Comparison of ENCODE assay signal across 19 cellular contexts in the genomic region with DNA sequence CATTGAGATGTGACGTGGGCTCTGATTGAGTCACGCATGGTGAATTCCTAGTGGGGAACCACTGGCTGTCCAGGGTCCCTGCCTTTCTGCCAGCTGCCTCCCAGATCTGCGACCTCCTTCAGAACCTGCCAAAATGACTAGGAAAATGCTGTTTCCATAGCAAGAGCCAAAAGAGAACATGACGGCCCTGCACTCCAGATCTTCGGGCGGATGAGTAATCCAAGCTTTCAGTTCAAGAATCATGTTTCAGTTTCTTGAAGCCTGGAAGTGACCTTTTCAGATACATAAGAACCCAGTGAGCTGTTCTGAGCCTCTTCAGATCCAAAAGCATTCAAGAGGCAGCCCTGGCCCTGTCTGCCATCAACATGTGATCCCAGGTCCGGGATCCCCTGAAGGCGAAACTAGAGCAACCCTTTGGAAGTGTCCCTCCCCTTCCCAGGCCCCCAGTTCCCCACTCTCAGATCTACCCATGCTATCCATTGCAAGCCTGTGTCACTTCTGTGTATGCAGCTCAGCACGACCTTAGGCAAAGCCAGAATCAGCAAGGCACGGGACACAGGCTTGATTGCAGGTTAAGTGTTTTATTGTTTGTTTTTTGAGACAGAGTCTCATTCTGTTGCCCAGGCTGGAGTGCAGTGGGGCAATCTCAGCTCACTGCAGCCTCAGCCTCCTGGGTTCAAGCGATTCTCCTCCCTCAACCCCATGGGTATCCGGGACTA. TPM values are rescaled to one million over a fixed set of nuclear protein-coding genes. Genes with fewer than 3 reads are reported as not detected.
A peak's percentile ranks its signal among the peaks of the same experiment; 100 is the strongest.
DNase-seq lines count a peak whose midpoint lies in the region; ATAC-seq, FAIRE-seq and TF ChIP-seq lines count a peak whose summit lies in the region.
"Had no signal": no experiment of that assay in that cellular context is flagged by ENCODE, and none has a peak within 500 bp of the region (broad histone marks: within the 10 kb centered on the region; RNA-seq: fewer than 3 reads in every experiment).

No MANE protein-coding gene starts in this region.

- no peaks in the 10 kb centered on the region for H3K79me2 ChIP-seq in K562 (ENCODE audit: control insufficient read depth, insufficient read depth, low read length)

- H2BK120ac ChIP-seq in IMR-90 (ENCODE audit: low read depth, low read length): peak overlapping the region; percentile 6; the same call in 1 of the 2 replicates

- H3K4me3 ChIP-seq in IMR-90 (ENCODE audit: insufficient read depth, low read depth, low read length): no peak overlapping the region
- H3K4me3 ChIP-seq in K562: no peak overlapping the region
- H3K4me3 ChIP-seq in lower lobe of right lung: no peak overlapping the region
- H3K4me3 ChIP-seq in uterus: no peak overlapping the region
- H3K4me3 ChIP-seq: body of pancreas, SK-N-MC, tibial nerve had no signal

- H3K9me1 ChIP-seq in IMR-90 (ENCODE audit: insufficient read depth, low read length) (peaks cover 16% of the 10 kb centered on the region), K562 (ENCODE audit: control insufficient read depth, insufficient read depth, low read length) (peaks cover 4% of the 10 kb centered on the region)

- H4K8ac ChIP-seq in IMR-90 (ENCODE audit: low read depth in 2 of 2, low read length in 2 of 2): peak overlapping the region in 1 of 2 experiments; percentile 72; a peak in 1 of 4 replicates

- no peak for FAIRE-seq in K562 (lab: Jason Lieb, UNC)
- FAIRE-seq: HepG2 had no signal

- H2BK20ac ChIP-seq in IMR-90 (ENCODE audit: low read depth, low read length): peak overlapping the region; percentile 65

- H3K79me1 ChIP-seq in IMR-90 (ENCODE audit: low read depth in 1 of 2, low read length in 2 of 2): no peaks in the 10 kb centered on the region

- H4K20me1 ChIP-seq in IMR-90 (ENCODE audit: insufficient read depth, low read length) (no peaks in the 10 kb centered on the region), K562 (replicated peaks; ENCODE audit: control insufficient read depth, insufficient read depth, low read length) (no peaks in the 10 kb centered on the region)

- in situ Hi-C loops in IMR-90 (cut with MboI; ENCODE audit: low sequenced_read_pairs) (no loop called here), K562 (cut with MboI) (no loop called here), GM13977 (cut with MboI; ENCODE audit: low pct_unique_long_range_greater_than_20kb, low sequenced_read_pairs, unreplicated experiment) (no loop called here)

- H3K27me3 ChIP-seq in IMR-90 (ENCODE audit: control insufficient read depth, insufficient read depth, low read length): no peaks in the 10 kb centered on the region
- peaks cover 0 to under 1% of the 10 kb centered on the region in 2 experiments; a peak in 1 of 5 replicates for H3K27me3 ChIP-seq in K562 (ENCODE audit: control insufficient read depth in 2 of 2, insufficient read depth in 2 of 2, low read length in 2 of 2)
- H3K27me3 ChIP-seq in lower lobe of right lung (ENCODE audit: low read depth): no peaks in the 10 kb centered on the region
- no peaks in the 10 kb centered on the region for H3K27me3 ChIP-seq in uterus
- H3K27me3 ChIP-seq: body of pancreas, tibial nerve had no signal

- no peak overlapping the region for H3K56ac ChIP-seq in IMR-90 (ENCODE audit: extremely low read depth, insufficient read depth, low read length)

- H3K4me1 ChIP-seq in IMR-90 (ENCODE audit: control insufficient read depth, insufficient read depth, low read length) (peaks cover 15% of the 10 kb centered on the region), K562 (replicated peaks in 1 of 2; ENCODE audit: control insufficient read depth in 2 of 2, insufficient read depth in 2 of 2, low read length in 2 of 2) (peaks cover 14 to 28% of the 10 kb centered on the region in 2 experiments), lower lobe of right lung (no peaks in the 10 kb centered on the region), uterus (peaks cover 0 to 25% of the 10 kb centered on the region in 2 donors)
- H3K4me1 ChIP-seq: tibial nerve had no signal

- 0 out of 3 replicates have a peak overlapping the region, but pooled peaks have one; percentile 9 for H2BK15ac ChIP-seq in IMR-90 (ENCODE audit: low read depth, low read length)

- no peak overlapping the region for H3K9ac ChIP-seq in IMR-90 (ENCODE audit: low read depth, low read length)
- H3K9ac ChIP-seq in K562 (ENCODE audit: insufficient read depth in 1 of 2, low read depth in 2 of 2, low read length in 2 of 2): no peak overlapping the region

- POLR2A ChIA-PET in IMR-90 (lab: Charles Lee; ENCODE audit: unreplicated experiment): no interaction called here
- POLR2A ChIA-PET in K562 (lab: Yijun Ruan, JAX): interaction anchor here (0.6 to 1.5 kb wide), 5 partner anchors 12 to 488 kb away, joined by 3 to 4 read pairs (median 3); no protein-coding TSS in a partner anchor

- CTCF ChIA-PET in IMR-90 (lab: Yijun Ruan, JAX): interaction anchor here (0.6 kb wide), 1 partner anchor 217 kb away, joined by 3 read pairs; no protein-coding TSS in a partner anchor
- CTCF ChIA-PET in K562 (lab: Yijun Ruan, JAX; ENCODE audit: low intra/inter-chr PET ratio): no interaction called here

- no peak overlapping the region; the same call in 1 of the 2 replicates for H4K5ac ChIP-seq in IMR-90 (ENCODE audit: low read depth, low read length)

- H3K36me3 ChIP-seq in IMR-90 (ENCODE audit: control insufficient read depth, insufficient read depth, low read length): no peaks in the 10 kb centered on the region
- H3K36me3 ChIP-seq in K562 (ENCODE audit: control insufficient read depth, insufficient read depth, low read length): no peaks in the 10 kb centered on the region
- no peaks in the 10 kb centered on the region for H3K36me3 ChIP-seq in lower lobe of right lung
- H3K36me3 ChIP-seq in uterus: no peaks in the 10 kb centered on the region
- H3K36me3 ChIP-seq: tibial nerve had no signal

- DNase-seq in IMR-90: peak; percentile 83
- no peak for DNase-seq in K562 (ENCODE audit: extremely low read depth in 1 of 4, low spot score in 3 of 4)
- DNase-seq in lower lobe of right lung: no peak
- DNase-seq in uterus: no peak
- no peak for DNase-seq in Right ventricle myocardium inferior (ENCODE audit: missing footprints)
- no peak for DNase-seq in GM13977 (ENCODE audit: low spot score)
- DNase-seq: activated CD4-positive, alpha-beta memory T cell treated with anti-CD3 and anti-CD28 coated beads, Interleukin-2, amount 10 ng/mL, durations not matched to agents 7 days and 5 days; body of pancreas; CD4-positive, alpha-beta memory T cell; effector CD8-positive, alpha-beta T cell; head of caudate nucleus; NCI-H1092 treated with DMSO at 0.1 percent for 48 hours; NCI-H226 had no signal

- dilution Hi-C loops in IMR-90 (cut with HindIII; ENCODE audit: low sequenced_read_pairs, unreplicated experiment): no loop called here

- H3K9me3 ChIP-seq in IMR-90 (ENCODE audit: control insufficient read depth, insufficient read depth, low read length) (no peaks in the 10 kb centered on the region), K562 (replicated peaks; ENCODE audit: control insufficient read depth, insufficient read depth, low read depth, low read length) (no peaks in the 10 kb centered on the region), lower lobe of right lung (no peaks in the 10 kb centered on the region), uterus (no peaks in the 10 kb centered on the region)
- H3K9me3 ChIP-seq: body of pancreas, tibial nerve had no signal

- H3K27ac ChIP-seq in IMR-90 (ENCODE audit: insufficient read depth, low read length) (peak overlapping the region; percentile 19; the same call in 1 of the 2 replicates), K562 (ENCODE audit: extremely low read depth, low read depth, low read length) (no peak overlapping the region), lower lobe of right lung (peak overlapping the region; percentile 54), uterus (peak overlapping the region; percentile 78 to 94)
- H3K27ac ChIP-seq: body of pancreas, SK-N-MC, tibial nerve had no signal

- H2AK5ac ChIP-seq in IMR-90 (ENCODE audit: low read depth, low read length): peak overlapping the region; percentile 47; the same call in 1 of the 2 replicates

- H3K4me2 ChIP-seq in IMR-90 (ENCODE audit: low read depth, low read length) (peak overlapping the region; percentile 41), K562 (ENCODE audit: insufficient read depth, low read length) (no peak overlapping the region)

- peak; percentile 16 for ATAC-seq in IMR-90 (ENCODE audit: low read depth)
- ATAC-seq in K562: no peak
- peak; percentile 62 to 74 for ATAC-seq in lower lobe of right lung
- ATAC-seq in Right ventricle myocardium inferior: no peak
- ATAC-seq in HG02852 (IDR thresholded peaks at IDR 0.05; ENCODE audit: unreplicated experiment): no peak
- ATAC-seq in GM19455 (IDR thresholded peaks at IDR 0.05; ENCODE audit: unreplicated experiment): no peak
- ATAC-seq: body of pancreas, HepG2 had no signal

- TF ChIP-seq RAD21 in IMR-90 (IDR thresholded peaks at IDR 0.05; ENCODE audit: low read length): no peak
- TF ChIP-seq RAD21 in K562 (CRISPR knock-in tag; conservative IDR thresholded peaks at IDR 0.05 in 1 of 2, IDR thresholded peaks at IDR 0.05 in 1 of 2): no peak

- peak overlapping the region; percentile 2; the same call in 1 of the 2 replicates for H3K18ac ChIP-seq in IMR-90 (ENCODE audit: low read depth, low read length)

- no peak for TF ChIP-seq CTCF in IMR-90 (conservative IDR thresholded peaks at IDR 0.05; ENCODE audit: low read depth, low read length)
- TF ChIP-seq CTCF in K562 (IDR thresholded peaks at IDR 0.05 in 2 of 3, conservative IDR thresholded peaks at IDR 0.05 in 1 of 3; ENCODE audit: insufficient read depth in 2 of 3, low read depth in 1 of 3, low read length in 3 of 3): no peak
- no peak for TF ChIP-seq CTCF in lower lobe of right lung (IDR thresholded peaks at IDR 0.05)
- TF ChIP-seq CTCF in uterus (IDR thresholded peaks at IDR 0.05): no peak
- no peak for TF ChIP-seq CTCF in GM13977 (IDR thresholded peaks at IDR 0.05; ENCODE audit: extremely low read depth, insufficient read depth, missing control alignments)

- WGBS in IMR-90 (ENCODE audit: extremely low coverage in 2 of 2, insufficient read length in 1 of 2), 2 experiments: 28% methylated on average over 3 of the region's 12 CpGs; no CpG with 5 or more reads in 1 of the 2 experiments
- 36% methylated on average over 12 of the region's 12 CpGs for whole genome bisulfite sequencing in K562 (ENCODE audit: insufficient coverage, low coverage, missing lambda C conversion rate)

- H2AFZ ChIP-seq in IMR-90 (replicated peaks; ENCODE audit: low read length, poor library complexity): peak overlapping the region; percentile 76
- H2AFZ ChIP-seq in K562 (ENCODE audit: low read depth, low read length): peak overlapping the region; percentile 60; the same call in 1 of the 2 replicates

- peak overlapping the region; percentile 67 for H3K14ac ChIP-seq in IMR-90 (replicated peaks; ENCODE audit: low read depth, low read length)

- H2BK5ac ChIP-seq in IMR-90 (ENCODE audit: low read depth, low read length, poor library complexity, severe bottlenecking): no peak overlapping the region

- no peak for TF ChIP-seq EP300 in K562 (IDR thresholded peaks at IDR 0.05; ENCODE audit: low read length)

- peak overlapping the region; percentile 2 for H2AK9ac ChIP-seq in IMR-90 (replicated peaks; ENCODE audit: low read depth, low read length, poor library complexity)

- BruUV-seq in IMR-90 (replicated peaks; lab: Mats Ljungman, UMichigan): no TSS peak
- BruUV-seq in K562 (replicated peaks; lab: Mats Ljungman, UMichigan): no TSS peak

- no peak overlapping the region for H4K91ac ChIP-seq in IMR-90 (ENCODE audit: insufficient read depth, low read depth, low read length)

- TF ChIP-seq POLR2A in IMR-90 (IDR thresholded peaks at IDR 0.05; ENCODE audit: low read depth, low read length) (no peak), K562 (conservative IDR thresholded peaks at IDR 0.05) (no peak), uterus (IDR thresholded peaks at IDR 0.05) (no peak)

- intact Hi-C loops in IMR-90 (cut with micrococcal nuclease) (no loop called here), K562 (cut with micrococcal nuclease) (no loop called here), lower lobe of right lung (cut with DNase I) (no loop called here), uterus (cut with DNase I; ENCODE audit: low total_unique reads) (no loop called here), Right ventricle myocardium inferior (cut with DNase I) (no loop called here)

- no peak overlapping the region for H3K4ac ChIP-seq in IMR-90 (ENCODE audit: low read depth, low read length)

- H3K23ac ChIP-seq in IMR-90 (ENCODE audit: low read depth, low read length): peak overlapping the region; percentile 70; the same call in 1 of the 2 replicates

RNA-seq across cellular contexts. Expression of a gene that starts 19.7 kb away (rescaled TPM):
- total RNA-seq in IMR-90 (2012; rRNA removed): under 0.01 TPM in 1 of 2 replicates, not detected in the other
- not detected in 2 replicates for polyA plus RNA-seq in IMR-90 (2012; rRNA removed)
- not detected in 2 replicates for polyA plus RNA-seq in IMR-90 (2012; cell fraction: cytosol; rRNA removed)
- polyA plus RNA-seq in IMR-90 (2012; cell fraction: nucleus; rRNA removed; ENCODE audit: low replicate concordance): 0.05 TPM in 1 of 2 replicates, not detected in the other
- total RNA-seq in K562 (2011; cell fraction: chromatin; rRNA removed; ENCODE audit: low replicate concordance): 1.5 TPM in 1 of 2 replicates, not detected in the other
- total RNA-seq in K562 (2011; cell fraction: nucleolus; rRNA removed): 0.92 and 2.5 TPM in 2 replicates
- total RNA-seq in K562 (2011; cell fraction: nucleoplasm; rRNA removed): not detected in 2 replicates
- total RNA-seq in K562 (2014; rRNA removed): 2.0 and 2.5 TPM in 2 replicates
- not detected in 2 replicates for total RNA-seq in K562 (2014; rRNA removed; fragmentation: Illumina TruSeq; extraction: Trizol)
- total RNA-seq in K562 (2015; rRNA removed; fragmentation: Illumina TruSeq; extraction: Trizol): not detected in 2 replicates
- 1.8 and 2.5 TPM in 2 replicates for total RNA-seq in K562 (2021)
- 0.19 TPM in 1 of 2 replicates, not detected in the other for polyA plus RNA-seq in K562 (2011; rRNA removed)
- 0.24 and 2.1 TPM in 2 replicates for polyA plus RNA-seq in K562 (2011; cell fraction: cytosol; rRNA removed)
- polyA plus RNA-seq in K562 (2011; cell fraction: nucleus; rRNA removed): 2.7 and 5.3 TPM in 2 replicates
- 0.60 and 1.1 TPM in 2 replicates for polyA plus RNA-seq in K562 (2012)
- polyA plus RNA-seq in K562 (2014; fragmentation: Illumina TruSeq; extraction: Trizol): not detected in 2 replicates
- polyA plus RNA-seq in K562 (2014; fragmentation: Nextera tagmentation; extraction: Ambion mirVana): not detected
- 0.63 and 1.3 TPM in 2 replicates for polyA plus RNA-seq in K562 (2014; rRNA removed)
- polyA minus RNA-seq in K562 (2011; rRNA and poly(A)+ RNA removed): not detected in 2 replicates
- 1.5 and 3.5 TPM in 2 replicates for polyA minus RNA-seq in K562 (2011; cell fraction: cytosol; rRNA and poly(A)+ RNA removed)
- polyA minus RNA-seq in K562 (2011; cell fraction: nucleus; rRNA and poly(A)+ RNA removed): 3.4 and 3.7 TPM in 2 replicates
- total RNA-seq in lower lobe of right lung: not detected
- total RNA-seq in uterus: under 1 TPM in 2 of 4 donors, not detected in 2; 0.28 to 0.52 TPM
- 0.92 TPM for total RNA-seq in Right ventricle myocardium inferior
- total RNA-seq: activated CD4-positive, alpha-beta memory T cell treated with anti-CD3 and anti-CD28 coated beads, Interleukin-2, amount 10 ng/mL, durations not matched to agents 7 days and 5 days; body of pancreas; CD4-positive, alpha-beta memory T cell; HepG2; kidney epithelial cell; tibial nerve had no signal
- polyA plus RNA-seq: CD4-positive, alpha-beta memory T cell; HepG2 had no signal

RNA-seq across cellular contexts. Expression of a gene that starts 24.3 kb away (rescaled TPM):
- total RNA-seq in IMR-90 (2012; rRNA removed): not detected in 2 replicates
- polyA plus RNA-seq in IMR-90 (2012; rRNA removed): 0.21 TPM in 1 of 2 replicates, not detected in the other
- 0.07 TPM in 1 of 2 replicates, not detected in the other for polyA plus RNA-seq in IMR-90 (2012; cell fraction: cytosol; rRNA removed)
- 0.13 and 0.14 TPM in 2 replicates for polyA plus RNA-seq in IMR-90 (2012; cell fraction: nucleus; rRNA removed; ENCODE audit: low replicate concordance)
- total RNA-seq in K562 (2011; cell fraction: chromatin; rRNA removed; ENCODE audit: low replicate concordance): 0.25 and 1.3 TPM in 2 replicates
- total RNA-seq in K562 (2011; cell fraction: nucleolus; rRNA removed): 0.66 and 1.8 TPM in 2 replicates
- total RNA-seq in K562 (2011; cell fraction: nucleoplasm; rRNA removed): 0.15 and 1.8 TPM in 2 replicates
- total RNA-seq in K562 (2014; rRNA removed): 0.08 and 0.09 TPM in 2 replicates
- 0.22 TPM in 1 of 2 replicates, not detected in the other for total RNA-seq in K562 (2014; rRNA removed; fragmentation: Illumina TruSeq; extraction: Trizol)
- total RNA-seq in K562 (2015; rRNA removed; fragmentation: Illumina TruSeq; extraction: Trizol): 0.08 TPM in 1 of 2 replicates, not detected in the other
- total RNA-seq in K562 (2021): 0.20 and 0.47 TPM in 2 replicates
- polyA plus RNA-seq in K562 (2011; rRNA removed): 0.28 and 0.74 TPM in 2 replicates
- polyA plus RNA-seq in K562 (2011; cell fraction: cytosol; rRNA removed): 0.25 and 2.2 TPM in 2 replicates
- 0.18 and 2.1 TPM in 2 replicates for polyA plus RNA-seq in K562 (2011; cell fraction: nucleus; rRNA removed)
- 0.17 and 0.33 TPM in 2 replicates for polyA plus RNA-seq in K562 (2012)
- polyA plus RNA-seq in K562 (2014; fragmentation: Illumina TruSeq; extraction: Trizol): 0.16 and 0.33 TPM in 2 replicates
- under 1 TPM in 1 of 2 experiments, not detected in 1; 0.03 TPM for polyA plus RNA-seq in K562 (2014; fragmentation: Nextera tagmentation; extraction: Ambion mirVana)
- 0.04 and 0.07 TPM in 2 replicates for polyA plus RNA-seq in K562 (2014; rRNA removed)
- 0.15 and 0.25 TPM in 2 replicates for polyA minus RNA-seq in K562 (2011; rRNA and poly(A)+ RNA removed)
- 1.1 TPM in 1 of 2 replicates, not detected in the other for polyA minus RNA-seq in K562 (2011; cell fraction: cytosol; rRNA and poly(A)+ RNA removed)
- 0.33 and 2.3 TPM in 2 replicates for polyA minus RNA-seq in K562 (2011; cell fraction: nucleus; rRNA and poly(A)+ RNA removed)
- total RNA-seq in lower lobe of right lung: 5.6 TPM
- 1 to 10 TPM in 3 of 4 donors, not detected in 1; 2.3 to 5.0 (median 3.3) TPM for total RNA-seq in uterus
- 10.1 TPM for total RNA-seq in Right ventricle myocardium inferior
- polyA plus RNA-seq: HepG2 had no signal

RNA-seq across cellular contexts. Expression of a gene that starts 44.5 kb away (rescaled TPM):
- total RNA-seq in IMR-90 (2012; rRNA removed): 0.18 and 0.28 TPM in 2 replicates
- 0.87 and 1.4 TPM in 2 replicates for polyA plus RNA-seq in IMR-90 (2012; rRNA removed)
- 0.45 and 0.78 TPM in 2 replicates for polyA plus RNA-seq in IMR-90 (2012; cell fraction: cytosol; rRNA removed)
- 2.8 and 3.8 TPM in 2 replicates for polyA plus RNA-seq in IMR-90 (2012; cell fraction: nucleus; rRNA removed; ENCODE audit: low replicate concordance)
- 12.9 and 33.6 TPM in 2 replicates for total RNA-seq in K562 (2011; cell fraction: chromatin; rRNA removed; ENCODE audit: low replicate concordance)
- total RNA-seq in K562 (2011; cell fraction: nucleolus; rRNA removed): 15.5 and 22.3 TPM in 2 replicates
- total RNA-seq in K562 (2011; cell fraction: nucleoplasm; rRNA removed): 11.8 and 13.5 TPM in 2 replicates
- total RNA-seq in K562 (2014; rRNA removed): 6.9 and 7.1 TPM in 2 replicates
- 3.4 and 4.1 TPM in 2 replicates for total RNA-seq in K562 (2014; rRNA removed; fragmentation: Illumina TruSeq; extraction: Trizol)
- total RNA-seq in K562 (2015; rRNA removed; fragmentation: Illumina TruSeq; extraction: Trizol): 10.0 and 10.8 TPM in 2 replicates
- 11.2 and 11.6 TPM in 2 replicates for total RNA-seq in K562 (2021)
- polyA plus RNA-seq in K562 (2011; rRNA removed): 8.0 and 25.4 TPM in 2 replicates
- polyA plus RNA-seq in K562 (2011; cell fraction: cytosol; rRNA removed): 10.9 and 18.6 TPM in 2 replicates
- 111 and 184 TPM in 2 replicates for polyA plus RNA-seq in K562 (2011; cell fraction: nucleus; rRNA removed)
- 14.5 and 45.8 TPM in 2 replicates for polyA plus RNA-seq in K562 (2012)
- 9.0 and 9.5 TPM in 2 replicates for polyA plus RNA-seq in K562 (2014; fragmentation: Illumina TruSeq; extraction: Trizol)
- polyA plus RNA-seq in K562 (2014; fragmentation: Nextera tagmentation; extraction: Ambion mirVana): under 1 TPM; 0.37 to 0.59 TPM
- polyA plus RNA-seq in K562 (2014; rRNA removed): 12.3 and 13.2 TPM in 2 replicates
- polyA minus RNA-seq in K562 (2011; rRNA and poly(A)+ RNA removed): 6.1 and 8.4 TPM in 2 replicates
- 5.0 and 9.4 TPM in 2 replicates for polyA minus RNA-seq in K562 (2011; cell fraction: cytosol; rRNA and poly(A)+ RNA removed)
- 17.9 and 45.7 TPM in 2 replicates for polyA minus RNA-seq in K562 (2011; cell fraction: nucleus; rRNA and poly(A)+ RNA removed)
- 105 TPM for total RNA-seq in lower lobe of right lung
- total RNA-seq in uterus: 10 to 100 TPM in 2 of 4 donors, 1 to 10 TPM in 2; 3.5 to 19.0 (median 9.3) TPM
- 8.2 TPM for total RNA-seq in Right ventricle myocardium inferior
- total RNA-seq: HepG2 had no signal

Comparison
In these comparisons a context has a peak if more than half of its experiments do, and no peak if none do; other contexts are left out.
1. ATAC-seq: peak in IMR-90 (single experiment) and lower lobe of right lung (2 of 2); none in K562 (single experiment), Right ventricle myocardium inferior (single experiment), HG02852 (single experiment) and GM19455 (single experiment).